Comparison of ENCODE assay signal across 8 cellular contexts in the genomic region with DNA sequence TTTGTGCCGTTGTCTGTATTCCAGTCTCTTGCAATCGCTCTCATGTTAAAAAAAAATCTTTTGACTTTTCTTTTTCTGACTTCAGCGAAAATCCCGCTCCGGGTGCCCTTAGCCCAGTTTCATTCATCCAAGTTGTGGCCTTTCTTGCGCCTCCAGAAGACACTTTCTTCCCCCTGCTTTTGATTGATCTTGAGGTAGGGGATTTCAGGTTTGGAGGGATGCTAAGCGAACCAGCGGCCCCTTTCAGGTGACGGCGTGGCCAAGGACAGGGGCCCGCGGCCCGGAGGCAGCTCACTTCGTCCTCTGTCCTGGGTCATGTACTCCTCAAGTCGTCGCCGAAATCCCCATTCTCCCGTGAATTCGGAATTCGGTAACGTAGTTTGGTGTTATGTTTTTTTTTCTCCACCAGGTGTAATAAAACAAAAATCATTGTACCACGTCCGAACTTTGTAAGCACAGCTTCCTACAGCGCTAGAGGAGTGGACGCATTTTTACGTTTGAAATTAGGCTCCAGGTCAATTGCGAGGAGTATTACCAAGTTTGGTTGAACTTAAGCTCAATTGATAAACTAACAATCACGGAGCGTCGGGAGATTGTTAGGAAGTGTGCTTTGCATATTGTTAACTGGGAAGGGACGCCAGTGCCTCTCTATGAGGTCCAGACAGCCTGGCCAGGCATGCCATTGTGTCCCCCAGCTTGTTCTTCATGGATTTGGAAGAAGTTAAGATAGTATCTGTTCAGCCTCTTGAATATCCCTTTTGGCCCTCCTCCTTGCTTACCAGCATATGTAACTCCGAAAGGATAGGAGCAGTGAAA. TPM values are rescaled to one million over a fixed set of nuclear protein-coding genes. Genes with fewer than 3 reads are reported as not detected.
A peak's percentile ranks its signal among the peaks of the same experiment; 100 is the strongest.
DNase-seq lines count a peak whose midpoint lies in the region; ATAC-seq and TF ChIP-seq lines count a peak whose summit lies in the region.

No MANE protein-coding gene starts in this region.

- H3K27ac ChIP-seq in spleen = peak overlapping the region in 6 of 8 donors; percentile 20 to 93 (median 88)

- intact Hi-C loops in spleen (cut with DNase I; ENCODE audit: low total_unique reads) = no loop called here

- peak overlapping the region; percentile 96 for H3K4me3 Mint-ChIP-seq in HFFc6

- H3K27me3 ChIP-seq in spleen (replicated peaks in 1 of 7) = no peaks in the 10 kb centered on the region

- peaks cover 42% of the 10 kb centered on the region for H3K36me3 Mint-ChIP-seq in HFFc6 (ENCODE audit: low read depth)

- TF ChIP-seq POLR2A in spleen (IDR thresholded peaks at IDR 0.05) = no peak

- H3K27ac Mint-ChIP-seq in HFFc6 = peak overlapping the region; percentile 81

- no peak for DNase-seq in AG09309 (ENCODE audit: low read depth)
- no peak for DNase-seq in HFFc6
- peak; percentile 14 for DNase-seq in activated naive CD4-positive, alpha-beta T cell treated with anti-CD3 and anti-CD28 coated beads, Interleukin-2, amount 50 U/mL, for 16 hours
- DNase-seq in spleen = no peak
- DNase-seq in 8988T = no peak
- DNase-seq in occipital lobe (lab: John Stamatoyannopoulos, UW) = no peak

- WGBS in spleen, 5 donors = 36 to 41% (median 39%) methylated on average over 32 of the region's 32 CpGs

- H3K4me1 ChIP-seq in spleen = peaks cover 22 to 63% (median 55%) of the 10 kb centered on the region in 6 donors

- H3K4me3 ChIP-seq in AG09309 (ENCODE audit: control insufficient read depth, low read depth, low read length) (peak overlapping the region; percentile 72), iPS-11a (ENCODE audit: low read depth, low read length) (peak overlapping the region; percentile 67), spleen (peak overlapping the region; percentile 57 to 97 (median 90))

- H3K4me1 Mint-ChIP-seq in HFFc6 (ENCODE audit: low read depth) = peaks cover 59% of the 10 kb centered on the region

- no peaks in the 10 kb centered on the region for H3K9me3 Mint-ChIP-seq in HFFc6

- H3K27me3 Mint-ChIP-seq in HFFc6 (ENCODE audit: insufficient read depth) = peaks cover 3% of the 10 kb centered on the region; the same call in 1 of the 2 replicates

- H3K9me3 ChIP-seq in spleen = no peaks in the 10 kb centered on the region

- no peak for ATAC-seq in GM21723 (IDR thresholded peaks at IDR 0.05; ENCODE audit: unreplicated experiment)

- H3K36me3 ChIP-seq in spleen = no peaks in the 10 kb centered on the region

- TF ChIP-seq CTCF in AG09309 (IDR thresholded peaks at IDR 0.05; ENCODE audit: control insufficient read depth, insufficient read depth, low read depth, low read length, missing control alignments) = no peak
- peak; percentile 50; the same call in 1 of the 2 replicates for TF ChIP-seq CTCF in HFFc6 (IDR thresholded peaks at IDR 0.05)
- no peak for TF ChIP-seq CTCF in spleen (IDR thresholded peaks at IDR 0.05 in 8 of 11, conservative IDR thresholded peaks at IDR 0.05 in 3 of 11)

RNA-seq across cellular contexts. Expression of gene MRPS6, which starts 1.1 kb away (rescaled TPM):
- total RNA-seq in HFFc6 (2021; fragmentation: NEBNext Ultra II Directional; extraction: Animal tissue kit (Norgen Biotek cat#: 25700)) = 10 to 100 TPM; 57.1 to 89.6 (median 62.8) TPM
- 10 to 100 TPM; 18.7 to 38.9 (median 30.4) TPM for total RNA-seq in spleen
- 10 to 100 TPM; 45.6 to 74.9 (median 46.0) TPM for polyA plus RNA-seq in spleen
- total RNA-seq in occipital lobe = 21.5 TPM

RNA-seq across cellular contexts. Expression of gene SLC5A3, which starts 1.1 kb away (rescaled TPM):
- total RNA-seq in HFFc6 (2021; fragmentation: NEBNext Ultra II Directional; extraction: Animal tissue kit (Norgen Biotek cat#: 25700)) = 10 to 100 TPM in 2 of 6 experiments, 1 to 10 TPM in 4; 7.3 to 21.1 (median 8.8) TPM
- total RNA-seq in spleen = 10 to 100 TPM in 6 of 7 donors, 1 to 10 TPM in 1; 8.8 to 22.3 (median 12.2) TPM
- polyA plus RNA-seq in spleen = 1 to 10 TPM; 1.1 to 2.7 (median 1.2) TPM
- 73.0 TPM for total RNA-seq in occipital lobe
